In the genomic region with DNA sequence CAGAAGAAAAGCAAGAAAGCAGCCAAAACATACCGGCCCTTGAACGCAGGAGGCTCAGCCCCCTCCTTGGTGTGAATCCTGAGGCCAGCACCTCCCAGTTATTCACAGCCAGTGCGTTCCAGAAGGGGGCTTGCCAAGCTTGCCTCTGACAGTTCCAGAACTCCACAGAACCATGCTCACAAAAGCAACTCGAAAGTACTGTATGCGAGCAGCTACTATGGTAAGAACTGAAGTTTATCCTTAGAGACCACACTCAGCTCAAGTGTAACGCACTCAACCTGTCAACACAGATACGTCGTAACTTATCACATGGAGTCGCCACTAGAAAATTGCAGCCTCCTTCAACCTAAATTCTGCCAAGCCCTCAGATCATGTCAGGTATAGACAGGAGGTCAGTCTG, we compare ENCODE assay signal across 8 cellular contexts. TPM values are rescaled to one million over a fixed set of nuclear protein-coding genes. Genes with fewer than 3 reads are reported as not detected.
A peak's percentile ranks its signal among the peaks of the same experiment; 100 is the strongest.
DNase-seq lines count a peak whose midpoint lies in the region; ATAC-seq and TF ChIP-seq lines count a peak whose summit lies in the region.

No MANE protein-coding gene starts in this region.

- H3K9me3 Mint-ChIP-seq in activated naive CD8-positive, alpha-beta T cell (ENCODE audit: low read depth), result no peaks in the 10 kb centered on the region
- no peaks in the 10 kb centered on the region for H3K9me3 Mint-ChIP-seq in immature natural killer cell

- 81% methylated on average over 9 of the region's 9 CpGs for WGBS in SK-N-SH (ENCODE audit: low lambda C conversion rate)
- WGBS in suprapubic skin, result 19% methylated on average over 9 of the region's 9 CpGs

- peaks cover 30% of the 10 kb centered on the region for H3K4me1 Mint-ChIP-seq in activated naive CD8-positive, alpha-beta T cell (ENCODE audit: low read depth)
- peaks cover 22 to 26% of the 10 kb centered on the region in 2 donors for H3K4me1 Mint-ChIP-seq in immature natural killer cell

- H3K36me3 Mint-ChIP-seq in activated naive CD8-positive, alpha-beta T cell, result no peaks in the 10 kb centered on the region
- H3K36me3 Mint-ChIP-seq in immature natural killer cell, result peaks cover 0 to under 1% (median 0%) of the 10 kb centered on the region in 3 donors

- H3K27me3 Mint-ChIP-seq in activated naive CD8-positive, alpha-beta T cell, result no peaks in the 10 kb centered on the region
- peaks cover 17 to 26% (median 17%) of the 10 kb centered on the region in 3 donors for H3K27me3 Mint-ChIP-seq in immature natural killer cell (ENCODE audit: low read depth in 3 of 3)

- CTCF ChIA-PET in SK-N-SH (lab: Yijun Ruan, JAX), result interaction anchor here (0.8 to 11.3 kb wide), 8 partner anchors 8 to 162 kb away, joined by 3 to 174 read pairs (median 3); no protein-coding TSS in a partner anchor

- H3K4me3 ChIP-seq in SK-N-SH (ENCODE audit: low read depth in 2 of 2, low read length in 1 of 2), result peak overlapping the region; percentile 90 to 96
- peak overlapping the region; percentile 95 for H3K4me3 ChIP-seq in suprapubic skin

- TF ChIP-seq CTCF in SK-N-SH (IDR thresholded peaks at IDR 0.05) (no peak), suprapubic skin (IDR thresholded peaks at IDR 0.05) (no peak)

- no peaks in the 10 kb centered on the region for H3K9me3 ChIP-seq in SK-N-SH
- H3K9me3 ChIP-seq in suprapubic skin, result no peaks in the 10 kb centered on the region

- ATAC-seq in SK-N-SH treated with all-trans-retinoic acid at 6 μM for 48 hours, result no peak
- ATAC-seq in HG03432 (IDR thresholded peaks at IDR 0.05; ENCODE audit: unreplicated experiment), result no peak

- no peak overlapping the region for H3K27ac ChIP-seq in SK-N-SH (ENCODE audit: low read depth in 2 of 2, low read length in 1 of 2)
- no peak overlapping the region for H3K27ac ChIP-seq in suprapubic skin

- no peak for TF ChIP-seq POLR2A in suprapubic skin (IDR thresholded peaks at IDR 0.05)

- H3K9ac ChIP-seq in SK-N-SH, result peak overlapping the region; percentile 84

- POLR2A ChIA-PET in SK-N-SH (lab: Yijun Ruan, JAX), result interaction anchor here (0.5 to 0.9 kb wide), 2 partner anchors 25 to 393 kb away, joined by 3 read pairs; no protein-coding TSS in a partner anchor

- no peak overlapping the region for H2AFZ ChIP-seq in SK-N-SH (ENCODE audit: low read depth)

- H3K79me2 ChIP-seq in SK-N-SH (ENCODE audit: insufficient read depth), result peaks cover 57% of the 10 kb centered on the region

- TF ChIP-seq RAD21 in SK-N-SH (IDR thresholded peaks at IDR 0.05; ENCODE audit: low read length), result no peak

- peaks cover 22% of the 10 kb centered on the region for H4K20me1 ChIP-seq in SK-N-SH (ENCODE audit: insufficient read depth)

- DNase-seq in SK-N-SH, result no peak
- DNase-seq in immature natural killer cell, result no peak
- DNase-seq in suprapubic skin (ENCODE audit: low spot score in 2 of 2), result no peak
- no peak for DNase-seq in NCI-H345 treated with DMSO at 0.1 percent for 48 hours (lab: John Stamatoyannopoulos, UW; ENCODE audit: unreplicated experiment)
- no peak for DNase-seq in occipital lobe (lab: John Stamatoyannopoulos, UW)

- H3K9me2 ChIP-seq in SK-N-SH, result no peaks in the 10 kb centered on the region

- no peaks in the 10 kb centered on the region for H3F3A ChIP-seq in SK-N-SH (replicated peaks; ENCODE audit: insufficient read depth)

- H3K27me3 ChIP-seq in SK-N-SH (ENCODE audit: insufficient read depth) (no peaks in the 10 kb centered on the region), suprapubic skin (no peaks in the 10 kb centered on the region)

- peaks cover 0 to 30% of the 10 kb centered on the region in 2 experiments; a peak in 2 of 4 replicates for H3K4me1 ChIP-seq in SK-N-SH (ENCODE audit: control insufficient read depth in 1 of 2, insufficient read depth in 2 of 2, low read depth in 1 of 2, low read length in 1 of 2)
- peaks cover 32% of the 10 kb centered on the region for H3K4me1 ChIP-seq in suprapubic skin

- TF ChIP-seq EP300 in SK-N-SH (IDR thresholded peaks at IDR 0.05; ENCODE audit: borderline replicate concordance in 1 of 2, low read depth in 1 of 2, low read length in 1 of 2) (no peak), suprapubic skin (IDR thresholded peaks at IDR 0.05) (no peak)

- H3K36me3 ChIP-seq in SK-N-SH (replicated peaks in 1 of 2; ENCODE audit: control insufficient read depth in 1 of 2, insufficient read depth in 2 of 2, low read length in 1 of 2), result peaks cover 0 to 1% of the 10 kb centered on the region in 2 experiments
- peaks cover 3% of the 10 kb centered on the region for H3K36me3 ChIP-seq in suprapubic skin

- peak overlapping the region; percentile 86 for H3K4me3 Mint-ChIP-seq in activated naive CD8-positive, alpha-beta T cell
- H3K4me3 Mint-ChIP-seq in immature natural killer cell, result peak overlapping the region; percentile 68 to 88 (median 79)

- H3K4me2 ChIP-seq in SK-N-SH, result peak overlapping the region; percentile 96

- peak overlapping the region; percentile 16 for H3K27ac Mint-ChIP-seq in activated naive CD8-positive, alpha-beta T cell
- peak overlapping the region; percentile 50 to 81 (median 74) for H3K27ac Mint-ChIP-seq in immature natural killer cell

TF ChIP-seq in SK-N-SH, 30 proteins besides CTCF, POLR2A, EP300 and RAD21:
- TF ChIP-seq FOXJ3 (CRISPR knock-in tag; IDR thresholded peaks at IDR 0.05), result no peak
- no peak for TF ChIP-seq TEAD4 (IDR thresholded peaks at IDR 0.05; ENCODE audit: borderline replicate concordance, insufficient read depth)
- TF ChIP-seq RFX5 (IDR thresholded peaks at IDR 0.05; ENCODE audit: low read length), result no peak

TF ChIP-seq in SK-N-SH treated with all-trans-retinoic acid at 6 μM for 48 hours, 23 proteins besides CTCF, POLR2A, EP300 and RAD21:
- TF ChIP-seq SNAI2 (CRISPR knock-in tag; IDR thresholded peaks at IDR 0.05), result no peak
- no peak for TF ChIP-seq ZFP30 (CRISPR knock-in tag; IDR thresholded peaks at IDR 0.05)
- TF ChIP-seq, protein P1, sequence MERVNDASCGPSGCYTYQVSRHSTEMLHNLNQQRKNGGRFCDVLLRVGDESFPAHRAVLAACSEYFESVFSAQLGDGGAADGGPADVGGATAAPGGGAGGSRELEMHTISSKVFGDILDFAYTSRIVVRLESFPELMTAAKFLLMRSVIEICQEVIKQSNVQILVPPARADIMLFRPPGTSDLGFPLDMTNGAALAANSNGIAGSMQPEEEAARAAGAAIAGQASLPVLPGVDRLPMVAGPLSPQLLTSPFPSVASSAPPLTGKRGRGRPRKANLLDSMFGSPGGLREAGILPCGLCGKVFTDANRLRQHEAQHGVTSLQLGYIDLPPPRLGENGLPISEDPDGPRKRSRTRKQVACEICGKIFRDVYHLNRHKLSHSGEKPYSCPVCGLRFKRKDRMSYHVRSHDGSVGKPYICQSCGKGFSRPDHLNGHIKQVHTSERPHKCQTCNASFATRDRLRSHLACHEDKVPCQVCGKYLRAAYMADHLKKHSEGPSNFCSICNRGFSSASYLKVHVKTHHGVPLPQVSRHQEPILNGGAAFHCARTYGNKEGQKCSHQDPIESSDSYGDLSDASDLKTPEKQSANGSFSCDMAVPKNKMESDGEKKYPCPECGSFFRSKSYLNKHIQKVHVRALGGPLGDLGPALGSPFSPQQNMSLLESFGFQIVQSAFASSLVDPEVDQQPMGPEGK (CRISPR knock-in tag; IDR thresholded peaks at IDR 0.05; ENCODE audit: borderline replicate concordance), result no peak
- TF ChIP-seq ZNF70 (CRISPR knock-in tag; IDR thresholded peaks at IDR 0.05), result no peak

RNA-seq across cellular contexts. Expression of gene UBAC1, which starts 1.4 kb away (rescaled TPM):
- 67.7 and 69.3 TPM in 2 replicates for polyA plus RNA-seq in SK-N-SH (2012; rRNA removed)
- 54.5 and 61.1 TPM in 2 replicates for polyA plus RNA-seq in SK-N-SH (2012; cell fraction: cytosol; rRNA removed)
- polyA plus RNA-seq in SK-N-SH (2012; cell fraction: nucleus; rRNA removed), result 115 and 123 TPM in 2 replicates
- 10 to 100 TPM; 16.4 to 28.3 (median 17.7) TPM for polyA plus RNA-seq in immature natural killer cell
- 10 to 100 TPM; 68.2 to 94.5 (median 83.8) TPM for total RNA-seq in suprapubic skin
- total RNA-seq in occipital lobe, result 32.8 TPM

RNA-seq across cellular contexts. Expression of gene CAMSAP1, which starts 52.5 kb away (rescaled TPM):
- polyA plus RNA-seq in SK-N-SH (2012; rRNA removed) (6.2 and 8.9 TPM in 2 replicates), immature natural killer cell (1 to 10 TPM in 2 of 3 donors, under 1 TPM in 1; 0.10 to 1.7 (median 1.1) TPM)
- 6.8 and 7.3 TPM in 2 replicates for polyA plus RNA-seq in SK-N-SH (2012; cell fraction: cytosol; rRNA removed)
- polyA plus RNA-seq in SK-N-SH (2012; cell fraction: nucleus; rRNA removed), result 9.8 and 10.4 TPM in 2 replicates
- total RNA-seq in suprapubic skin (10 to 100 TPM; 42.0 to 58.3 (median 54.9) TPM), occipital lobe (128 TPM)
